In genomic region chr7:30180718-30181117, GRCh38 we compare ENCODE assay signal across 17 cellular contexts.
"Had no signal": no experiment of that assay in that cellular context is flagged by ENCODE, and none has a peak within 500 bp of the region (broad histone marks: within the 10 kb centered on the region; RNA-seq: fewer than 3 reads in every experiment).

No MANE protein-coding gene starts in this region.

- H3K27me3 ChIP-seq: adrenal gland, colonic mucosa, heart right ventricle, right lobe of liver had no signal

- DNase-seq: activated CD4-positive, alpha-beta memory T cell treated with anti-CD3 and anti-CD28 coated beads, Interleukin-2, amount 10 ng/mL, durations not matched to agents 7 days and 5 days; activated CD4-positive, alpha-beta T cell treated with anti-CD3 and anti-CD28 coated beads for 4 hours; activated effector memory CD4-positive, alpha-beta T cell treated with anti-CD3 and anti-CD28 coated beads, Interleukin-2, amount 50 U/mL, for 16 hours; activated T-cell treated with anti-CD3 and anti-CD28 coated beads, Interleukin-2, amount 50 U/mL, for 4 hours; adrenal gland; central memory CD4-positive, alpha-beta T cell; colonic mucosa; effector CD8-positive, alpha-beta T cell; foreskin melanocyte; heart right ventricle; left colon; lower lobe of right lung; right lobe of liver; stimulated activated CD4-positive, alpha-beta T cell treated with anti-CD3 and anti-CD28 coated beads, Interleukin-1b, Interleukin-23, amount 100 ng/mL, for 48 hours; stimulated activated naive B cell treated with anti-CD40 and anti-IgM and Interleukin-4, amounts not matched to agents 10 μg/mL and 1 μg/mL and 100 μg/mL, for 72 hours; T-helper 2 cell had no signal

- ATAC-seq: activated T-cell treated with anti-CD3 and anti-CD28 coated beads, Interleukin-2, amount 50 U/mL, for 4 hours; heart right ventricle; left colon; lower lobe of right lung; right lobe of liver; stimulated activated naive B cell treated with anti-CD40 and anti-IgM and Interleukin-4, amounts not matched to agents 10 μg/mL and 1 μg/mL and 100 μg/mL, for 72 hours had no signal

- H3K27ac ChIP-seq: colonic mucosa, lower lobe of right lung, prostate gland, right lobe of liver had no signal

- H3K9me3 ChIP-seq: adrenal gland, colonic mucosa, lower lobe of right lung, prostate gland, right lobe of liver had no signal

- H3K4me1 ChIP-seq: colonic mucosa, prostate gland, right lobe of liver had no signal

- H3K4me3 ChIP-seq: adrenal gland, colonic mucosa, heart right ventricle, lower lobe of right lung, prostate gland, right lobe of liver had no signal

- H3K36me3 ChIP-seq: adrenal gland, colonic mucosa, heart right ventricle, lower lobe of right lung, prostate gland, right lobe of liver had no signal
